In the genomic region with DNA sequence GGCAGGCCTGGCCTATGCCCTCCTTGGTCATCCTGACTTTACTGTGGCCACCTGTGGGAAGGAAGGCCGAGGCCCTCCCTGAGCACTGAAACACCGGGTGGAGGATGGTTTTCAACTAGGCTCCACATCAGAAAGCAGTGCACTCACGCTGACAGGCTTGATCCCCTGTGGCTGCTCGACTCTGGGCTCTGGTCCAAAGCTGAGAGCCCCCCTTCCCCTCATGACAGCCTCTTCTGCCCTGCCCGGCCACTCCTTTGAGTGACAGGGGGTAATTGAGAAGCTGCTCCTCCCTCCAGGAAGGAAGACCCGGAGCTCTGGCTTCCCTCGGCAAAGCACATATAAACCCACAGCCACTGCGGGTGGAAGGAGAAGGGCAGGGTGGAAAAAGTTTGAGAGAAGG, we compare ENCODE assay signal across 1 cellular context.
TF ChIP-seq lines count a peak whose summit lies in the region.

No MANE protein-coding gene starts in this region.

TF ChIP-seq in GM23338, 12 proteins besides CTCF, POLR2A, EP300 and RAD21:
- TF ChIP-seq, protein P1, sequence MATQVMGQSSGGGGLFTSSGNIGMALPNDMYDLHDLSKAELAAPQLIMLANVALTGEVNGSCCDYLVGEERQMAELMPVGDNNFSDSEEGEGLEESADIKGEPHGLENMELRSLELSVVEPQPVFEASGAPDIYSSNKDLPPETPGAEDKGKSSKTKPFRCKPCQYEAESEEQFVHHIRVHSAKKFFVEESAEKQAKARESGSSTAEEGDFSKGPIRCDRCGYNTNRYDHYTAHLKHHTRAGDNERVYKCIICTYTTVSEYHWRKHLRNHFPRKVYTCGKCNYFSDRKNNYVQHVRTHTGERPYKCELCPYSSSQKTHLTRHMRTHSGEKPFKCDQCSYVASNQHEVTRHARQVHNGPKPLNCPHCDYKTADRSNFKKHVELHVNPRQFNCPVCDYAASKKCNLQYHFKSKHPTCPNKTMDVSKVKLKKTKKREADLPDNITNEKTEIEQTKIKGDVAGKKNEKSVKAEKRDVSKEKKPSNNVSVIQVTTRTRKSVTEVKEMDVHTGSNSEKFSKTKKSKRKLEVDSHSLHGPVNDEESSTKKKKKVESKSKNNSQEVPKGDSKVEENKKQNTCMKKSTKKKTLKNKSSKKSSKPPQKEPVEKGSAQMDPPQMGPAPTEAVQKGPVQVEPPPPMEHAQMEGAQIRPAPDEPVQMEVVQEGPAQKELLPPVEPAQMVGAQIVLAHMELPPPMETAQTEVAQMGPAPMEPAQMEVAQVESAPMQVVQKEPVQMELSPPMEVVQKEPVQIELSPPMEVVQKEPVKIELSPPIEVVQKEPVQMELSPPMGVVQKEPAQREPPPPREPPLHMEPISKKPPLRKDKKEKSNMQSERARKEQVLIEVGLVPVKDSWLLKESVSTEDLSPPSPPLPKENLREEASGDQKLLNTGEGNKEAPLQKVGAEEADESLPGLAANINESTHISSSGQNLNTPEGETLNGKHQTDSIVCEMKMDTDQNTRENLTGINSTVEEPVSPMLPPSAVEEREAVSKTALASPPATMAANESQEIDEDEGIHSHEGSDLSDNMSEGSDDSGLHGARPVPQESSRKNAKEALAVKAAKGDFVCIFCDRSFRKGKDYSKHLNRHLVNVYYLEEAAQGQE (IDR thresholded peaks at IDR 0.05; ENCODE audit: unreplicated experiment) = no peak
- TF ChIP-seq STAT1 (IDR thresholded peaks at IDR 0.05; ENCODE audit: unreplicated experiment) = no peak
- TF ChIP-seq, protein P2, sequence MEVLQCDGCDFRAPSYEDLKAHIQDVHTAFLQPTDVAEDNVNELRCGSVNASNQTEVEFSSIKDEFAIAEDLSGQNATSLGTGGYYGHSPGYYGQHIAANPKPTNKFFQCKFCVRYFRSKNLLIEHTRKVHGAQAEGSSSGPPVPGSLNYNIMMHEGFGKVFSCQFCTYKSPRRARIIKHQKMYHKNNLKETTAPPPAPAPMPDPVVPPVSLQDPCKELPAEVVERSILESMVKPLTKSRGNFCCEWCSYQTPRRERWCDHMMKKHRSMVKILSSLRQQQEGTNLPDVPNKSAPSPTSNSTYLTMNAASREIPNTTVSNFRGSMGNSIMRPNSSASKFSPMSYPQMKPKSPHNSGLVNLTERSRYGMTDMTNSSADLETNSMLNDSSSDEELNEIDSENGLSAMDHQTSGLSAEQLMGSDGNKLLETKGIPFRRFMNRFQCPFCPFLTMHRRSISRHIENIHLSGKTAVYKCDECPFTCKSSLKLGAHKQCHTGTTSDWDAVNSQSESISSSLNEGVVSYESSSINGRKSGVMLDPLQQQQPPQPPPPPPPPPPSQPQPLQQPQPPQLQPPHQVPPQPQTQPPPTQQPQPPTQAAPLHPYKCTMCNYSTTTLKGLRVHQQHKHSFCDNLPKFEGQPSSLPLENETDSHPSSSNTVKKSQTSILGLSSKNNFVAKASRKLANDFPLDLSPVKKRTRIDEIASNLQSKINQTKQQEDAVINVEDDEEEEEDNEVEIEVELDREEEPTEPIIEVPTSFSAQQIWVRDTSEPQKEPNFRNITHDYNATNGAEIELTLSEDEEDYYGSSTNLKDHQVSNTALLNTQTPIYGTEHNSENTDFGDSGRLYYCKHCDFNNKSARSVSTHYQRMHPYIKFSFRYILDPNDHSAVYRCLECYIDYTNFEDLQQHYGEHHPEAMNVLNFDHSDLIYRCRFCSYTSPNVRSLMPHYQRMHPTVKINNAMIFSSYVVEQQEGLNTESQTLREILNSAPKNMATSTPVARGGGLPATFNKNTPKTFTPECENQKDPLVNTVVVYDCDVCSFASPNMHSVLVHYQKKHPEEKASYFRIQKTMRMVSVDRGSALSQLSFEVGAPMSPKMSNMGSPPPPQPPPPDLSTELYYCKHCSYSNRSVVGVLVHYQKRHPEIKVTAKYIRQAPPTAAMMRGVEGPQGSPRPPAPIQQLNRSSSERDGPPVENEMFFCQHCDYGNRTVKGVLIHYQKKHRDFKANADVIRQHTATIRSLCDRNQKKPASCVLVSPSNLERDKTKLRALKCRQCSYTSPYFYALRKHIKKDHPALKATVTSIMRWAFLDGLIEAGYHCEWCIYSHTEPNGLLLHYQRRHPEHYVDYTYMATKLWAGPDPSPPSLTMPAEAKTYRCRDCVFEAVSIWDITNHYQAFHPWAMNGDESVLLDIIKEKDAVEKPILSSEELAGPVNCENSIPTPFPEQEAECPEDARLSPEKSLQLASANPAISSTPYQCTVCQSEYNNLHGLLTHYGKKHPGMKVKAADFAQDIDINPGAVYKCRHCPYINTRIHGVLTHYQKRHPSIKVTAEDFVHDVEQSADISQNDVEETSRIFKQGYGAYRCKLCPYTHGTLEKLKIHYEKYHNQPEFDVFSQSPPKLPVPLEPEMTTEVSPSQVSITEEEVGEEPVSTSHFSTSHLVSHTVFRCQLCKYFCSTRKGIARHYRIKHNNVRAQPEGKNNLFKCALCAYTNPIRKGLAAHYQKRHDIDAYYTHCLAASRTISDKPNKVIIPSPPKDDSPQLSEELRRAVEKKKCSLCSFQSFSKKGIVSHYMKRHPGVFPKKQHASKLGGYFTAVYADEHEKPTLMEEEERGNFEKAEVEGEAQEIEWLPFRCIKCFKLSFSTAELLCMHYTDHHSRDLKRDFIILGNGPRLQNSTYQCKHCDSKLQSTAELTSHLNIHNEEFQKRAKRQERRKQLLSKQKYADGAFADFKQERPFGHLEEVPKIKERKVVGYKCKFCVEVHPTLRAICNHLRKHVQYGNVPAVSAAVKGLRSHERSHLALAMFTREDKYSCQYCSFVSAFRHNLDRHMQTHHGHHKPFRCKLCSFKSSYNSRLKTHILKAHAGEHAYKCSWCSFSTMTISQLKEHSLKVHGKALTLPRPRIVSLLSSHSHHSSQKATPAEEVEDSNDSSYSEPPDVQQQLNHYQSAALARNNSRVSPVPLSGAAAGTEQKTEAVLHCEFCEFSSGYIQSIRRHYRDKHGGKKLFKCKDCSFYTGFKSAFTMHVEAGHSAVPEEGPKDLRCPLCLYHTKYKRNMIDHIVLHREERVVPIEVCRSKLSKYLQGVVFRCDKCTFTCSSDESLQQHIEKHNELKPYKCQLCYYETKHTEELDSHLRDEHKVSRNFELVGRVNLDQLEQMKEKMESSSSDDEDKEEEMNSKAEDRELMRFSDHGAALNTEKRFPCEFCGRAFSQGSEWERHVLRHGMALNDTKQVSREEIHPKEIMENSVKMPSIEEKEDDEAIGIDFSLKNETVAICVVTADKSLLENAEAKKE (CRISPR knock-in tag; IDR thresholded peaks at IDR 0.05) = no peak
- no peak for TF ChIP-seq EZH2phosphoT487 (IDR thresholded peaks at IDR 0.05; ENCODE audit: unreplicated experiment)
- TF ChIP-seq JUNB (IDR thresholded peaks at IDR 0.05; ENCODE audit: unreplicated experiment) = no peak
- TF ChIP-seq ZNF331 (CRISPR knock-in tag; IDR thresholded peaks at IDR 0.05; ENCODE audit: low read depth) = no peak
- TF ChIP-seq EZH2 (IDR thresholded peaks at IDR 0.05; ENCODE audit: low read depth, unreplicated experiment) = no peak
- TF ChIP-seq, protein P3, sequence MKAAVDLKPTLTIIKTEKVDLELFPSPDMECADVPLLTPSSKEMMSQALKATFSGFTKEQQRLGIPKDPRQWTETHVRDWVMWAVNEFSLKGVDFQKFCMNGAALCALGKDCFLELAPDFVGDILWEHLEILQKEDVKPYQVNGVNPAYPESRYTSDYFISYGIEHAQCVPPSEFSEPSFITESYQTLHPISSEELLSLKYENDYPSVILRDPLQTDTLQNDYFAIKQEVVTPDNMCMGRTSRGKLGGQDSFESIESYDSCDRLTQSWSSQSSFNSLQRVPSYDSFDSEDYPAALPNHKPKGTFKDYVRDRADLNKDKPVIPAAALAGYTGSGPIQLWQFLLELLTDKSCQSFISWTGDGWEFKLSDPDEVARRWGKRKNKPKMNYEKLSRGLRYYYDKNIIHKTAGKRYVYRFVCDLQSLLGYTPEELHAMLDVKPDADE (IDR thresholded peaks at IDR 0.05) = no peak
- no peak for TF ChIP-seq CREB1 (CRISPR knock-in tag; IDR thresholded peaks at IDR 0.05; ENCODE audit: low read depth)
- no peak for TF ChIP-seq ZNF114 (CRISPR knock-in tag; IDR thresholded peaks at IDR 0.05)
- no peak for TF ChIP-seq NANOG (IDR thresholded peaks at IDR 0.05; ENCODE audit: borderline replicate concordance)
- no peak for TF ChIP-seq POLR2AphosphoS5 (IDR thresholded peaks at IDR 0.05; ENCODE audit: low read depth)
TF ChIP-seq in GM23338: peak in this region for 0.
